ENCODE assay signal across 20 cellular contexts in genomic region chr17:83160443-83161297, GRCh38.
DNase-seq lines count a peak whose midpoint lies in the region; ATAC-seq and TF ChIP-seq lines count a peak whose summit lies in the region.
"Had no signal": no experiment of that assay in that cellular context is flagged by ENCODE, and none has a peak within 500 bp of the region (broad histone marks: within the 10 kb centered on the region; RNA-seq: fewer than 3 reads in every experiment).

No MANE protein-coding gene starts in this region.

- no peak overlapping the region for H3K4me3 Mint-ChIP-seq in natural killer cell treated with Interleukin-12 subunit alpha and Interleukin-12 subunit beta and Interleukin-15 and Interleukin-18, amount 100 ng/mL, for 72 hours
- H3K4me3 Mint-ChIP-seq: activated CD4-positive, alpha-beta T cell treated with anti-CD3 and anti-CD28 coated beads, Interleukin-2, amount 10 ng/mL, durations not matched to agents 24 days and 14 days; activated naive CD4-positive, alpha-beta T cell treated with anti-CD3 and anti-CD28 coated beads, Interleukin-2, amount 50 U/mL, for 24 hours; IgD-negative memory B cell; immature natural killer cell; memory B cell; neural progenitor cell had no signal

- H3K36me3 ChIP-seq in RWPE2 (ENCODE audit: low read depth) = no peaks in the 10 kb centered on the region
- no peaks in the 10 kb centered on the region for H3K36me3 ChIP-seq in esophagus muscularis mucosa
- no peaks in the 10 kb centered on the region for H3K36me3 ChIP-seq in suprapubic skin
- H3K36me3 ChIP-seq: heart left ventricle, neural progenitor cell, tibial nerve had no signal

- intact Hi-C loops in esophagus muscularis mucosa (cut with DNase I) = no loop called here

- H3K27ac Mint-ChIP-seq in natural killer cell treated with Interleukin-12 subunit alpha and Interleukin-12 subunit beta and Interleukin-15 and Interleukin-18, amount 100 ng/mL, for 72 hours = peak overlapping the region in 1 of 2 donors; percentile 9
- H3K27ac Mint-ChIP-seq: activated CD4-positive, alpha-beta T cell treated with anti-CD3 and anti-CD28 coated beads, Interleukin-2, amount 10 ng/mL, durations not matched to agents 24 days and 14 days; activated naive CD4-positive, alpha-beta T cell treated with anti-CD3 and anti-CD28 coated beads, Interleukin-2, amount 50 U/mL, for 24 hours; IgD-negative memory B cell; memory B cell; neural progenitor cell had no signal

- TF ChIP-seq POLR2A in esophagus muscularis mucosa (IDR thresholded peaks at IDR 0.05; ENCODE audit: low read depth) (no peak), suprapubic skin (IDR thresholded peaks at IDR 0.05) (no peak)

- no peak for ATAC-seq in RWPE2 (ENCODE audit: low read depth)
- ATAC-seq in natural killer cell treated with Interleukin-12 subunit alpha and Interleukin-12 subunit beta and Interleukin-15 and Interleukin-18, amount 100 ng/mL, for 72 hours = no peak

- H3K36me3 Mint-ChIP-seq in natural killer cell treated with Interleukin-12 subunit alpha and Interleukin-12 subunit beta and Interleukin-15 and Interleukin-18, amount 100 ng/mL, for 72 hours = no peaks in the 10 kb centered on the region
- H3K36me3 Mint-ChIP-seq: activated naive CD4-positive, alpha-beta T cell treated with anti-CD3 and anti-CD28 coated beads, Interleukin-2, amount 50 U/mL, for 24 hours; IgD-negative memory B cell; immature natural killer cell; memory B cell; neural progenitor cell had no signal

- peaks cover 5 to 6% of the 10 kb centered on the region in 2 donors for H3K4me1 Mint-ChIP-seq in natural killer cell treated with Interleukin-12 subunit alpha and Interleukin-12 subunit beta and Interleukin-15 and Interleukin-18, amount 100 ng/mL, for 72 hours (ENCODE audit: low read depth in 2 of 2)
- H3K4me1 Mint-ChIP-seq: activated CD4-positive, alpha-beta T cell treated with anti-CD3 and anti-CD28 coated beads, Interleukin-2, amount 10 ng/mL, durations not matched to agents 24 days and 14 days; activated naive CD4-positive, alpha-beta T cell treated with anti-CD3 and anti-CD28 coated beads, Interleukin-2, amount 50 U/mL, for 24 hours; immature natural killer cell had no signal

- 84% methylated on average over 19 of the region's 19 CpGs for WGBS in esophagus muscularis mucosa
- 85% methylated on average over 19 of the region's 19 CpGs for WGBS in suprapubic skin

- TF ChIP-seq CTCF in RWPE2 (IDR thresholded peaks at IDR 0.05; ENCODE audit: poor library complexity, severe bottlenecking) (no peak), esophagus muscularis mucosa (IDR thresholded peaks at IDR 0.05) (no peak), suprapubic skin (IDR thresholded peaks at IDR 0.05) (no peak)

- H3K27me3 ChIP-seq in RWPE2 (ENCODE audit: insufficient read depth, poor library complexity, severe bottlenecking) = peaks cover 24% of the 10 kb centered on the region
- peaks cover 0 to 3% (median 0%) of the 10 kb centered on the region in 4 donors for H3K27me3 ChIP-seq in esophagus muscularis mucosa
- H3K27me3 ChIP-seq in suprapubic skin = no peaks in the 10 kb centered on the region
- H3K27me3 ChIP-seq: neural progenitor cell, tibial nerve had no signal

- no peak for TF ChIP-seq EP300 in esophagus muscularis mucosa (IDR thresholded peaks at IDR 0.05)
- TF ChIP-seq EP300 in suprapubic skin (IDR thresholded peaks at IDR 0.05) = no peak

- H3K27me3 Mint-ChIP-seq in natural killer cell treated with Interleukin-12 subunit alpha and Interleukin-12 subunit beta and Interleukin-15 and Interleukin-18, amount 100 ng/mL, for 72 hours = peaks cover 13 to 42% of the 10 kb centered on the region in 2 donors

- no peak overlapping the region for H3K27ac ChIP-seq in RWPE2 (ENCODE audit: poor library complexity, severe bottlenecking)
- no peak overlapping the region for H3K27ac ChIP-seq in esophagus muscularis mucosa (replicated peaks in 1 of 4)
- peak overlapping the region; percentile 30 for H3K27ac ChIP-seq in suprapubic skin
- H3K27ac ChIP-seq: heart left ventricle, HL-60, neural progenitor cell, tibial nerve had no signal

- no peaks in the 10 kb centered on the region for H3K9me3 ChIP-seq in RWPE2 (ENCODE audit: severe bottlenecking)
- H3K9me3 ChIP-seq in esophagus muscularis mucosa = no peaks in the 10 kb centered on the region
- no peaks in the 10 kb centered on the region for H3K9me3 ChIP-seq in suprapubic skin

- DNase-seq in RWPE2 (ENCODE audit: low spot score) = peak; percentile 52
- peak; percentile 74 for DNase-seq in esophagus muscularis mucosa (ENCODE audit: extremely low spot score)
- DNase-seq in natural killer cell treated with Interleukin-12 subunit alpha and Interleukin-12 subunit beta and Interleukin-15 and Interleukin-18, amount 100 ng/mL, for 72 hours (ENCODE audit: low spot score) = peak; percentile 57
- DNase-seq in suprapubic skin (ENCODE audit: low spot score in 2 of 2) = peak in 1 of 2 donors; percentile 52
- no peak for DNase-seq in HK-2 (ENCODE audit: unreplicated experiment)
- DNase-seq in OCI-M2 (lab: John Stamatoyannopoulos, UW; ENCODE audit: unreplicated experiment) = no peak
- no peak for DNase-seq in SIG-M5 (lab: John Stamatoyannopoulos, UW)
- DNase-seq: activated CD4-positive, alpha-beta T cell treated with anti-CD3 and anti-CD28 coated beads, Interleukin-2, amount 10 ng/mL, durations not matched to agents 24 days and 14 days; activated T-cell treated with anti-CD3 and anti-CD28 coated beads, Interleukin-2, amount 50 U/mL, for 1 hour; COR-L47; immature natural killer cell; NCI-H146; stimulated activated naive CD4-positive, alpha-beta T cell had no signal

- H3K4me3 ChIP-seq in RWPE2 (ENCODE audit: severe bottlenecking) (no peak overlapping the region), esophagus muscularis mucosa (no peak overlapping the region), suprapubic skin (no peak overlapping the region)
- H3K4me3 ChIP-seq: heart left ventricle, neural progenitor cell, tibial nerve had no signal

- no peaks in the 10 kb centered on the region for H3K9me3 Mint-ChIP-seq in natural killer cell treated with Interleukin-12 subunit alpha and Interleukin-12 subunit beta and Interleukin-15 and Interleukin-18, amount 100 ng/mL, for 72 hours
- H3K9me3 Mint-ChIP-seq: activated CD4-positive, alpha-beta T cell treated with anti-CD3 and anti-CD28 coated beads, Interleukin-2, amount 10 ng/mL, durations not matched to agents 24 days and 14 days; activated naive CD4-positive, alpha-beta T cell treated with anti-CD3 and anti-CD28 coated beads, Interleukin-2, amount 50 U/mL, for 24 hours; immature natural killer cell had no signal

- H3K4me1 ChIP-seq in RWPE2 (ENCODE audit: insufficient read depth, poor library complexity, severe bottlenecking) (peaks cover 3% of the 10 kb centered on the region), esophagus muscularis mucosa (no peaks in the 10 kb centered on the region), suprapubic skin (peaks cover 17% of the 10 kb centered on the region)
- H3K4me1 ChIP-seq: neural progenitor cell had no signal

Comparison
In these comparisons a context has a peak if more than half of its experiments do, and no peak if none do; other contexts are left out.
1. DNase-seq: peak in RWPE2 (single experiment), esophagus muscularis mucosa (single experiment) and natural killer cell treated with Interleukin-12 subunit alpha and Interleukin-12 subunit beta and Interleukin-15 and Interleukin-18, amount 100 ng/mL, for 72 hours (single experiment); none in HK-2 (single experiment), OCI-M2 (single experiment) and SIG-M5 (single experiment).